Comparison of ENCODE assay signal across 8 cellular contexts in the genomic region with DNA sequence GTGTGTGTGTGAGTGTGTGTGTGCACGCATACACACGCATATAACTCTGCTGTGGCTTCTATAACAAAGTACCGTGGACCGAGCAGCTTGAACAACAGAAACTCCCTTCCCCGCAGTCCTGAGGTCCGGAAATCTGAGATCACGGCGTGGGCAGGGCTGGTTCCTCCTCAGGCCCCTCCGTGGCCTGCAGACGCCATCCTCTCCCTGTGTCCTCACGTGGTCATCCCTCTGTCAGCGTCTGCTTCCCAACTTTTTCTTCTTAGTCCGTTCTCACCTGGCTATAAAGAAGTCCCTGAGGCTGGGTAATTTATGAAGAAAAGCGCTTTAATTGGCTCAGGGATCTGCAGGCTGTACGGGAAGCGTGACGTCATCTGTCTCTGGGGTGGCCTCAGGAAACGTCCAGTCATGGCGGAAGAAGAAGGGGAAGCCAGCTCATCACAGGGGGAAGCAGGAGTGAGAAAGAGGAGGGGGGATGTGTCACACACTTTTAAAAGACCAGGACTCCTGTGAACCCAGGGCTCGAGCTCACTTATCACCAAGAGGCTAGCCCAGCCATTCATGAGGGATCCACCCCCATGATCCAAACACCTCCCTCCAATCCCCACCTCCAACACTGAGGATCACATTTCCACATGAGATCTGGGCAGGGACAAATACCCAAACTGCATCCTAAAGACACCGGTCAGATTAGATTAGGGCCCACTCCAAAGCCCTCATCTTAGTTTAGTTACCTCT.
A peak's percentile ranks its signal among the peaks of the same experiment; 100 is the strongest.
DNase-seq lines count a peak whose midpoint lies in the region; ATAC-seq and TF ChIP-seq lines count a peak whose summit lies in the region.

No MANE protein-coding gene starts in this region.

- peak overlapping the region; percentile 90 for H3K27ac ChIP-seq in PC-9
- peak overlapping the region in 20 of 21 experiments; percentile 54 to 93 (median 80) for H3K27ac ChIP-seq in skin epidermis

- H3F3A ChIP-seq in PC-9 (ENCODE audit: insufficient read depth, low read depth): peaks cover 23% of the 10 kb centered on the region

- H3K4me1 Mint-ChIP-seq in activated T-helper 17 cell treated with anti-CD3 and anti-CD28 coated beads, Interleukin-2, amount 50 U/mL, for 72 hours: peaks cover 25% of the 10 kb centered on the region

- TF ChIP-seq CTCF in GM12875 (IDR thresholded peaks at IDR 0.05; ENCODE audit: borderline replicate concordance, insufficient read depth, low read depth, low read length): no peak
- TF ChIP-seq CTCF in PC-9 (conservative IDR thresholded peaks at IDR 0.05): no peak
- no peak for TF ChIP-seq CTCF in BE2C (IDR thresholded peaks at IDR 0.05; ENCODE audit: low read depth, low read length)

- TSS peak; percentile 55 for BruUV-seq in PC-9 (replicated peaks; lab: Mats Ljungman, UMichigan)

- H3K9me3 Mint-ChIP-seq in activated T-helper 17 cell treated with anti-CD3 and anti-CD28 coated beads, Interleukin-2, amount 50 U/mL, for 72 hours: peaks cover 3% of the 10 kb centered on the region

- H3K27me3 Mint-ChIP-seq in activated T-helper 17 cell treated with anti-CD3 and anti-CD28 coated beads, Interleukin-2, amount 50 U/mL, for 72 hours: no peaks in the 10 kb centered on the region

- H3K36me3 ChIP-seq in PC-9 (ENCODE audit: low read depth) (no peaks in the 10 kb centered on the region), BE2C (no peaks in the 10 kb centered on the region)

- no peak for DNase-seq in PC-9
- peak; percentile 80 for DNase-seq in Right ventricle myocardium inferior (ENCODE audit: missing footprints)
- no peak for DNase-seq in BE2C
- no peak for DNase-seq in NCI-H524 treated with DMSO at 0.1 percent for 48 hours (lab: John Stamatoyannopoulos, UW)

- H3K4me3 ChIP-seq in GM12875 (ENCODE audit: low read depth, low read length) (peak overlapping the region; percentile 49), PC-9 (peak overlapping the region; percentile 53; the same call in 1 of the 2 replicates), skin epidermis (peak overlapping the region in 4 of 7 experiments; percentile 21 to 34 (median 24)), BE2C (ENCODE audit: low read depth, low read length) (no peak overlapping the region)

- peak overlapping the region; percentile 98 for H3K27ac Mint-ChIP-seq in activated T-helper 17 cell treated with anti-CD3 and anti-CD28 coated beads, Interleukin-2, amount 50 U/mL, for 72 hours

- no peaks in the 10 kb centered on the region for H3K9me2 ChIP-seq in PC-9 (ENCODE audit: insufficient read depth)

- H2AFZ ChIP-seq in PC-9: no peak overlapping the region

- H3K4me2 ChIP-seq in PC-9: peak overlapping the region; percentile 81

- intact Hi-C loops in PC-9 (cut with micrococcal nuclease; ENCODE audit: unreplicated experiment) (loop anchor here (5.0 kb wide), 1 partner anchor 204 kb away; the partner anchor contains the start of gene PAXIP1), Right ventricle myocardium inferior (cut with DNase I) (loop anchor here (1.0 to 5.0 kb wide), 3 partner anchors 51 to 279 kb away; partner anchors contain the start of gene INSIG1)

- CTCF ChIA-PET in PC-9 (lab: Charles Lee): no interaction called here

- H3K4me3 Mint-ChIP-seq in activated T-helper 17 cell treated with anti-CD3 and anti-CD28 coated beads, Interleukin-2, amount 50 U/mL, for 72 hours: peak overlapping the region; percentile 84

- H3K9me3 ChIP-seq in PC-9 (ENCODE audit: insufficient read depth, low read depth) (no peaks in the 10 kb centered on the region), BE2C (peaks cover 5% of the 10 kb centered on the region; the same call in 1 of the 2 replicates)

- no peaks in the 10 kb centered on the region for H4K20me1 ChIP-seq in PC-9 (ENCODE audit: insufficient read depth)

- H3K4me1 ChIP-seq in PC-9 (replicated peaks; ENCODE audit: insufficient read depth) (peaks cover 50% of the 10 kb centered on the region), BE2C (peaks cover 7% of the 10 kb centered on the region; the same call in 1 of the 2 replicates)

- ATAC-seq in HG02623 (IDR thresholded peaks at IDR 0.05; ENCODE audit: unreplicated experiment) (peak; percentile 32), Right ventricle myocardium inferior (peak; percentile 67)
- ATAC-seq in activated T-helper 17 cell treated with anti-CD3 and anti-CD28 coated beads, Interleukin-2, amount 50 U/mL, for 72 hours (replicated peaks): peak; percentile 55

- POLR2A ChIA-PET in PC-9 (lab: Charles Lee; ENCODE audit: unreplicated experiment): interaction anchor here (0.7 kb wide), 1 partner anchor 107 kb away, joined by 3 read pairs; no protein-coding TSS in a partner anchor

- no peaks in the 10 kb centered on the region for H3K27me3 ChIP-seq in PC-9 (ENCODE audit: insufficient read depth, low read depth)
- no peaks in the 10 kb centered on the region for H3K27me3 ChIP-seq in BE2C

- H3K36me3 Mint-ChIP-seq in activated T-helper 17 cell treated with anti-CD3 and anti-CD28 coated beads, Interleukin-2, amount 50 U/mL, for 72 hours (ENCODE audit: low read depth): peaks cover 11% of the 10 kb centered on the region

- no peaks in the 10 kb centered on the region for H3K79me2 ChIP-seq in PC-9 (ENCODE audit: low read depth)
